ENCODE assay signal across 17 cellular contexts in genomic region chr13:33800646-33801186, GRCh38.
A peak's percentile ranks its signal among the peaks of the same experiment; 100 is the strongest.
DNase-seq lines count a peak whose midpoint lies in the region; ATAC-seq, FAIRE-seq and TF ChIP-seq lines count a peak whose summit lies in the region.
"Had no signal": no experiment of that assay in that cellular context is flagged by ENCODE, and none has a peak within 500 bp of the region (broad histone marks: within the 10 kb centered on the region; RNA-seq: fewer than 3 reads in every experiment).

No MANE protein-coding gene starts in this region.

- DNase-seq in GM19239 (ENCODE audit: insufficient read length, low spot score): no peak
- no peak for DNase-seq in activated CD4-positive, alpha-beta T cell treated with anti-CD3 and anti-CD28 coated beads for 48 hours
- no peak for DNase-seq in NCI-H146 (lab: John Stamatoyannopoulos, UW)
- DNase-seq in activated T-cell treated with anti-CD3 and anti-CD28 coated beads, Interleukin-2, amount 50 U/mL, for 48 hours: no peak
- DNase-seq: activated CD4-positive, alpha-beta T cell treated with anti-CD3 and anti-CD28 coated beads, Interleukin-2, amount 50 U/mL, for 4 hours; BE2C; effector memory CD8-positive, alpha-beta T cell; heart left ventricle; left ventricle myocardium superior; NCI-H1417 treated with DMSO at 0.1 percent for 48 hours; NCI-H2171; stimulated activated CD4-positive, alpha-beta T cell treated with anti-CD3 and anti-CD28 coated beads, Interleukin-12 subunit alpha, Interleukin-12 subunit beta, amount 100 ng/mL, for 4 hours had no signal

- H4K20me1 ChIP-seq in OCI-LY3 (ENCODE audit: insufficient read depth, low read length): no peaks in the 10 kb centered on the region

- no peak for TF ChIP-seq CTCF in OCI-LY3 (IDR thresholded peaks at IDR 0.05; ENCODE audit: low read depth, low read length)

- no peak overlapping the region for H3K9ac ChIP-seq in OCI-LY3 (ENCODE audit: low read length)
- no peak overlapping the region for H3K9ac ChIP-seq in endocrine pancreas (ENCODE audit: control insufficient read depth, insufficient read depth, low read length)

- no peak overlapping the region for H2AFZ ChIP-seq in OCI-LY3 (ENCODE audit: low read depth, low read length)
- peak overlapping the region; percentile 80 for H2AFZ ChIP-seq in neuron (ENCODE audit: low read depth, low read length)

- H3K4me1 ChIP-seq in OCI-LY3 (ENCODE audit: low read length) (peaks cover 14% of the 10 kb centered on the region), endocrine pancreas (ENCODE audit: control insufficient read depth, insufficient read depth, low read length) (no peaks in the 10 kb centered on the region), neuron (ENCODE audit: insufficient read depth, low read length) (peaks cover 9% of the 10 kb centered on the region)

- peak; percentile 21 for FAIRE-seq in GM19239 (lab: Jason Lieb, UNC)

- ATAC-seq in GM18520 (IDR thresholded peaks at IDR 0.05; ENCODE audit: unreplicated experiment): no peak
- ATAC-seq: effector memory CD8-positive, alpha-beta T cell had no signal

- H3K36me3 ChIP-seq in OCI-LY3 (replicated peaks; ENCODE audit: low read depth, low read length): no peaks in the 10 kb centered on the region
- no peaks in the 10 kb centered on the region for H3K36me3 ChIP-seq in endocrine pancreas (ENCODE audit: control insufficient read depth, insufficient read depth, low read length)
- no peaks in the 10 kb centered on the region for H3K36me3 ChIP-seq in neuron (ENCODE audit: insufficient read depth, low read length)
- H3K36me3 ChIP-seq: BE2C, heart left ventricle, neutrophil had no signal

- H3K27me3 ChIP-seq in OCI-LY3 (ENCODE audit: low read depth, low read length): peaks cover 15% of the 10 kb centered on the region; the same call in 1 of the 2 replicates
- H3K27me3 ChIP-seq in endocrine pancreas (ENCODE audit: control insufficient read depth, insufficient read depth, low read length): no peaks in the 10 kb centered on the region
- no peaks in the 10 kb centered on the region for H3K27me3 ChIP-seq in neuron (ENCODE audit: insufficient read depth, low read length)
- H3K27me3 ChIP-seq: BE2C, heart left ventricle had no signal

- 0 out of 2 replicates have a peak overlapping the region, but pooled peaks have one; percentile 1 for H3K4me2 ChIP-seq in OCI-LY3 (ENCODE audit: low read length)

- H3K4me3 ChIP-seq in OCI-LY3 (ENCODE audit: low read length) (no peak overlapping the region), endocrine pancreas (ENCODE audit: control insufficient read depth, insufficient read depth, low read length) (peak overlapping the region; percentile 51), neuron (ENCODE audit: low read length) (no peak overlapping the region)

- H3K27ac ChIP-seq in OCI-LY3 (ENCODE audit: low read length): no peak overlapping the region
- H3K27ac ChIP-seq: neutrophil had no signal

- H3K9me3 ChIP-seq in OCI-LY3 (ENCODE audit: insufficient read depth, low read length) (no peaks in the 10 kb centered on the region), endocrine pancreas (ENCODE audit: control insufficient read depth, low read length) (no peaks in the 10 kb centered on the region), neuron (ENCODE audit: low read length) (no peaks in the 10 kb centered on the region)
- H3K9me3 ChIP-seq: BE2C, heart left ventricle, neutrophil had no signal

- no peaks in the 10 kb centered on the region for H3K79me2 ChIP-seq in OCI-LY3 (ENCODE audit: low read length)
